In genomic region chr2:208252766-208253492, GRCh38 we compare ENCODE assay signal across 8 cellular contexts. TPM values are rescaled to one million over a fixed set of nuclear protein-coding genes. Genes with fewer than 3 reads are reported as not detected.
DNase-seq lines count a peak whose midpoint lies in the region; ATAC-seq and TF ChIP-seq lines count a peak whose summit lies in the region.

No MANE protein-coding gene starts in this region.

- intact Hi-C loops in PC-9 (cut with micrococcal nuclease; ENCODE audit: unreplicated experiment) (loop anchor here (10.0 kb wide), 1 partner anchor 508 kb away; no protein-coding TSS in a partner anchor), psoas muscle (cut with DNase I) (loop anchor here in 1 of 2 donors (10.0 kb wide), 1 partner anchor 628 kb away; the partner anchor contains the start of gene METTL21A), posterior cingulate gyrus (cut with DNase I) (no loop called here)

- peaks cover 52% of the 10 kb centered on the region for H3K36me3 ChIP-seq in PC-9 (ENCODE audit: low read depth)
- H3K36me3 ChIP-seq in esophagus (ENCODE audit: control insufficient read depth in 2 of 2, insufficient read depth in 2 of 2, low read length in 1 of 2): peaks cover 2 to 8% of the 10 kb centered on the region in 2 donors
- peaks cover 5 to 45% of the 10 kb centered on the region in 2 donors for H3K36me3 ChIP-seq in psoas muscle (ENCODE audit: insufficient read depth in 1 of 2, low read depth in 1 of 2)

- CTCF ChIA-PET in PC-9 (lab: Charles Lee): interaction anchor here (0.6 to 2.4 kb wide), 2 partner anchors 78 to 174 kb away, joined by 3 to 11 read pairs; no protein-coding TSS in a partner anchor

- 68 to 82% methylated on average over 2 of the region's 2 CpGs for WGBS in esophagus, 2 donors
- 85 to 88% (median 86%) methylated on average over 2 of the region's 2 CpGs for WGBS in psoas muscle, 3 donors

- H3K4me1 ChIP-seq in PC-9 (replicated peaks; ENCODE audit: insufficient read depth): peaks cover 47% of the 10 kb centered on the region
- peaks cover 0 to 3% of the 10 kb centered on the region in 2 donors for H3K4me1 ChIP-seq in esophagus (ENCODE audit: control insufficient read depth in 2 of 2, insufficient read depth in 2 of 2, low read length in 1 of 2)
- H3K4me1 ChIP-seq in psoas muscle: peaks cover 22% of the 10 kb centered on the region

- H3K27me3 ChIP-seq in PC-9 (ENCODE audit: insufficient read depth, low read depth) (no peaks in the 10 kb centered on the region), esophagus (ENCODE audit: control insufficient read depth in 1 of 2, insufficient read depth in 2 of 2, low read length in 2 of 2) (no peaks in the 10 kb centered on the region), psoas muscle (ENCODE audit: insufficient read depth in 3 of 3, low read length in 2 of 3) (no peaks in the 10 kb centered on the region)

- no peaks in the 10 kb centered on the region for H3K9me2 ChIP-seq in PC-9 (ENCODE audit: insufficient read depth)

- H3F3A ChIP-seq in PC-9 (ENCODE audit: insufficient read depth, low read depth): peaks cover 33% of the 10 kb centered on the region

- H3K4me3 ChIP-seq in PC-9 (peak overlapping the region; percentile 84), esophagus (ENCODE audit: low read depth in 1 of 2, low read length in 2 of 2) (no peak overlapping the region), psoas muscle (peak overlapping the region; percentile 81)

- DNase-seq in GF-D8 (lab: John Stamatoyannopoulos, UW) (peak; percentile 12), PC-9 (peak in 1 of 2 experiments; percentile 36), psoas muscle (no peak), posterior cingulate gyrus (no peak), mesenteric fat pad (ENCODE audit: low spot score) (no peak)

- peaks cover 54% of the 10 kb centered on the region for H3K79me2 ChIP-seq in PC-9 (ENCODE audit: low read depth)

- ATAC-seq in psoas muscle (no peak), HG02852 (IDR thresholded peaks at IDR 0.05; ENCODE audit: unreplicated experiment) (no peak), GM21717 (IDR thresholded peaks at IDR 0.05; ENCODE audit: unreplicated experiment) (no peak)

- H2AFZ ChIP-seq in PC-9: no peak overlapping the region

- peak overlapping the region; percentile 95 for H3K27ac ChIP-seq in PC-9
- peak overlapping the region; percentile 53 to 81 for H3K27ac ChIP-seq in esophagus (ENCODE audit: low read depth in 2 of 2, low read length in 1 of 2)
- H3K27ac ChIP-seq in psoas muscle: peak overlapping the region; percentile 66

- H3K9me3 ChIP-seq in PC-9 (ENCODE audit: insufficient read depth, low read depth) (no peaks in the 10 kb centered on the region), esophagus (ENCODE audit: control insufficient read depth in 2 of 2, insufficient read depth in 1 of 2, low read depth in 1 of 2, low read length in 1 of 2) (no peaks in the 10 kb centered on the region), psoas muscle (no peaks in the 10 kb centered on the region)

- no TSS peak for BruUV-seq in PC-9 (replicated peaks; lab: Mats Ljungman, UMichigan)

- TF ChIP-seq CTCF in PC-9 (conservative IDR thresholded peaks at IDR 0.05) (no peak), psoas muscle (IDR thresholded peaks at IDR 0.05) (no peak)

- POLR2A ChIA-PET in PC-9 (lab: Charles Lee; ENCODE audit: unreplicated experiment): no interaction called here

- no peaks in the 10 kb centered on the region for H4K20me1 ChIP-seq in PC-9 (ENCODE audit: insufficient read depth)

- peak overlapping the region; percentile 88 for H3K4me2 ChIP-seq in PC-9

RNA-seq across cellular contexts. Expression of gene IDH1, which starts 1.9 kb away (rescaled TPM):
- total RNA-seq in PC-9 (2021): 193 and 227 TPM in 2 replicates
- 10 to 100 TPM; 59.6 to 77.4 TPM for polyA plus RNA-seq in esophagus
- 10 to 100 TPM in 3 of 4 donors, 1 to 10 TPM in 1; 9.7 to 18.0 (median 13.3) TPM for total RNA-seq in psoas muscle
- polyA plus RNA-seq in psoas muscle: 10 to 100 TPM in 2 of 3 donors, 1 to 10 TPM in 1; 9.7 to 42.6 (median 17.9) TPM
- total RNA-seq in mesenteric fat pad: 126 TPM

RNA-seq across cellular contexts. Expression of gene PIKFYVE, which starts 13.1 kb away (rescaled TPM):
- total RNA-seq in PC-9 (2021): 11.7 and 14.6 TPM in 2 replicates
- polyA plus RNA-seq in esophagus: 1 to 10 TPM; 2.9 to 3.6 TPM
- 10 to 100 TPM; 12.0 to 14.2 (median 13.5) TPM for total RNA-seq in psoas muscle
- polyA plus RNA-seq in psoas muscle: 1 to 10 TPM; 2.8 to 8.8 (median 2.9) TPM
- total RNA-seq in mesenteric fat pad: 29.6 TPM

Comparison
In these comparisons a context has a peak if more than half of its experiments do, and no peak if none do; other contexts are left out.
1. H3K4me3 ChIP-seq: peak in PC-9 (single experiment) and psoas muscle (single experiment); none in esophagus (0 of 2).
2. Peak in every context shown above with its lines, with median percentiles within 50 percentile points of each other: H3K27ac ChIP-seq.